ENCODE assay signal across 10 cellular contexts in the genomic region with DNA sequence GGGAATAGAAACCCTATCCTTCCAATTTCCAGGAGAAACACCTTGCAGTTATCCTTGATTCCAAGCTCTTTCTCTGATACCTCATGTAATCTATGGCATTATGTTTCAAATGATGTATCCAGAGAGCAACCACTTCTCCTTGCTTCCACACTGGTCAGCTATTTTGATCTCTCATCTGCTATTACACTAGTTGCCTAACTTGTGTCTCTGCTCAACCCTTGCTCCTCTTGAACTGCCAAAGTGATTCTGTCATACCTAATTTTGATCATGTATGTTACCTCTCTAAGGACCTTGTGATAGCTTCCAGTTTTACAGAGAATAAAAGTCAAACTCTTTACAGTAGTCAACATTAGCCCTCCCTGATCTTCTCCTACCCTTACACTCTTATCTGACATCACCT.
"Had no signal": no experiment of that assay in that cellular context is flagged by ENCODE, and none has a peak within 500 bp of the region (broad histone marks: within the 10 kb centered on the region; RNA-seq: fewer than 3 reads in every experiment).

No MANE protein-coding gene starts in this region.

- H2AFZ ChIP-seq: GM23248 had no signal

- FAIRE-seq: HTR-8/SVneo, K562 had no signal

- H3K4me1 ChIP-seq: HAP-1 had no signal

- H3K4me3 ChIP-seq: GM23248, HAP-1, K562 had no signal

- H3K9me3 ChIP-seq: HAP-1 had no signal

- H3K27ac ChIP-seq: GM23248 had no signal

- H3K36me3 ChIP-seq: HAP-1 had no signal

- ATAC-seq: HCT116, K562 had no signal

- H3K9ac ChIP-seq: GM23248 had no signal

- DNase-seq: GM23248, GOT3, H7, HFFc6, IMR-90, KG1 had no signal
